In the genomic region with DNA sequence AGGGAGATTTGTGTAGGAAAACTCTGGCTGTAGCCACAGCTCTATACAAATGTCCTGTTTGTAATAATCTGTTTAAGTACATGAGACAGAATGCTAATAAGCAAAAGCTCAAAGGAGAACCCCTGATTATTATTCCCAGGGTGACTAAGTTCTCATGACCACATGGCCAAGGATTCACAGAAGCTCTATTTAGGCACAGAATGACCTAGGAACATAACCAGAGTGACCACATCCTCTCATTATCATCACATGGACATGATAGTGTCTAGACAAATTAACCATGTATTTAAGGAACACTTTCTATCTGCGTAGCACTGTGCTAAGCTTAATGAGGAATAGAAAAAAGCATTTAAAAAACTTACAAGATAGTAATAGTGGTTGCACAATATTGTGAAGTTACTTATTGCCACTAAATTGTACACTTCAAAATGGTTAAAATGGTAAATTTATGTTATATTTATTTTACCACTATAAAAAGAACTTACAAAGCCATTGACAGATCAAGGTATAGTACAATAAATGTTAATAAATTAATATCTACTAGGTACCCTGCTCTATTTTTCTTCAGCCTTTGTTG, we compare ENCODE assay signal across 27 cellular contexts. TPM values are rescaled to one million over a fixed set of nuclear protein-coding genes. Genes with fewer than 3 reads are reported as not detected.
DNase-seq lines count a peak whose midpoint lies in the region; FAIRE-seq and TF ChIP-seq lines count a peak whose summit lies in the region.
"Had no signal": no experiment of that assay in that cellular context is flagged by ENCODE, and none has a peak within 500 bp of the region (broad histone marks: within the 10 kb centered on the region; RNA-seq: fewer than 3 reads in every experiment).

No MANE protein-coding gene starts in this region.

- no peaks in the 10 kb centered on the region for H3K9me3 Mint-ChIP-seq in brain
- H3K9me3 Mint-ChIP-seq: activated T-cell treated with anti-CD3 and anti-CD28 coated beads, Interleukin-2, amount 50 U/mL, for 72 hours; memory B cell; T-cell had no signal

- H2BK120ac ChIP-seq in mesenchymal stem cell (ENCODE audit: low read depth, low read length): no peak overlapping the region

- H3K27ac Mint-ChIP-seq in brain: peak overlapping the region in 3 of 5 experiments; percentile 24 to 65 (median 56)
- H3K27ac Mint-ChIP-seq: B cell, memory B cell, progenitor cell of endocrine pancreas, T-cell had no signal

- no peak overlapping the region for H4K91ac ChIP-seq in mesenchymal stem cell (ENCODE audit: low read length)

- H4K8ac ChIP-seq in mesenchymal stem cell (ENCODE audit: low read length): no peak overlapping the region

- H3K36me3 Mint-ChIP-seq in brain: peaks cover 12% of the 10 kb centered on the region

- peaks cover 5% of the 10 kb centered on the region for H3K79me1 ChIP-seq in mesenchymal stem cell (replicated peaks; ENCODE audit: low read length, poor library complexity, severe bottlenecking)

- H2AK5ac ChIP-seq in mesenchymal stem cell (ENCODE audit: low read length, severe bottlenecking): no peak overlapping the region

- H3K4me3 Mint-ChIP-seq in brain: no peak overlapping the region
- H3K4me3 Mint-ChIP-seq: activated T-cell treated with anti-CD3 and anti-CD28 coated beads, Interleukin-2, amount 50 U/mL, for 72 hours; B cell; memory B cell; T-cell had no signal

- H3K4me1 ChIP-seq in mesenchymal stem cell (ENCODE audit: control insufficient read depth, insufficient read depth, low read depth, low read length) (peaks cover 3% of the 10 kb centered on the region), small intestine (ENCODE audit: control insufficient read depth in 2 of 2, insufficient read depth in 1 of 2, low read depth in 1 of 2, low read length in 1 of 2) (no peaks in the 10 kb centered on the region)

- no peak overlapping the region for H3K9ac ChIP-seq in mesenchymal stem cell (ENCODE audit: low read length)

- no peak for FAIRE-seq in small intestine (lab: Jason Lieb, UNC)
- FAIRE-seq: A549, endometrium, HepG2 had no signal

- no peak overlapping the region for H3K23ac ChIP-seq in mesenchymal stem cell (ENCODE audit: low read length in 2 of 2)

- H2BK12ac ChIP-seq in mesenchymal stem cell (ENCODE audit: low read length in 2 of 2): no peak overlapping the region

- no peak overlapping the region for H3K4ac ChIP-seq in mesenchymal stem cell (ENCODE audit: low read depth in 1 of 2, low read length in 2 of 2)

- H3K27me3 ChIP-seq in mesenchymal stem cell (ENCODE audit: control insufficient read depth in 1 of 2, insufficient read depth in 1 of 2, low read length in 2 of 2): no peaks in the 10 kb centered on the region
- H3K27me3 ChIP-seq in small intestine (ENCODE audit: control insufficient read depth in 2 of 2, insufficient read depth in 2 of 2, low read length in 2 of 2): no peaks in the 10 kb centered on the region

- no peak overlapping the region for H3K18ac ChIP-seq in mesenchymal stem cell (ENCODE audit: low read depth in 1 of 2, low read length in 2 of 2)

- no peak overlapping the region for H2BK15ac ChIP-seq in mesenchymal stem cell (ENCODE audit: low read depth, poor library complexity, severe bottlenecking)

- in situ Hi-C loops in KBM-7 (cut with MboI; ENCODE audit: low pct_unique_long_range_greater_than_20kb, low sequenced_read_pairs): no loop called here

- no peaks in the 10 kb centered on the region for H3K9me3 ChIP-seq in mesenchymal stem cell (ENCODE audit: control insufficient read depth, low read length)
- no peaks in the 10 kb centered on the region for H3K9me3 ChIP-seq in small intestine (ENCODE audit: control insufficient read depth, low read depth)
- H3K9me3 ChIP-seq: A549 had no signal

- no peak overlapping the region for H2AFZ ChIP-seq in mesenchymal stem cell (ENCODE audit: low read depth, low read length)

- DNase-seq in COLO829 (ENCODE audit: low spot score): peak; percentile 96
- DNase-seq in RKO (ENCODE audit: low spot score): peak; percentile 20
- peak; percentile 57 for DNase-seq in mesenchymal stem cell
- DNase-seq in T-helper 2 cell: no peak
- no peak for DNase-seq in KBM-7
- DNase-seq in small intestine: no peak
- DNase-seq in activated CD4-positive, alpha-beta T cell treated with anti-CD3 and anti-CD28 coated beads for 1 hour: no peak
- DNase-seq: activated CD4-positive, alpha-beta T cell treated with anti-CD3 and anti-CD28 coated beads for 4 hours; activated naive CD4-positive, alpha-beta T cell treated with anti-CD3 and anti-CD28 coated beads, Interleukin-2, amount 50 U/mL, for 16 hours; activated T-cell treated with anti-CD3 and anti-CD28 coated beads, Interleukin-2, amount 50 U/mL, for 72 hours; central memory CD4-positive, alpha-beta T cell; dermis blood vessel endothelial cell; glutamatergic neuron; NCI-H1417; NCI-H2081; NCI-H510A treated with DMSO at 0.1 percent for 48 hours; stimulated activated CD4-positive, alpha-beta T cell treated with anti-CD3 and anti-CD28 coated beads, Interleukin-1b, Interleukin-23, amount 100 ng/mL, for 48 hours; T-cell; trophoblast cell had no signal

- no peak overlapping the region for H2BK5ac ChIP-seq in mesenchymal stem cell (ENCODE audit: low read depth, low read length, poor library complexity, severe bottlenecking)

- H3K14ac ChIP-seq in mesenchymal stem cell (ENCODE audit: low read length in 2 of 2): no peak overlapping the region

- no peak for TF ChIP-seq CTCF in brain (conservative IDR thresholded peaks at IDR 0.05)

- peaks cover 3% of the 10 kb centered on the region for H3K27me3 Mint-ChIP-seq in brain
- H3K27me3 Mint-ChIP-seq: B cell, memory B cell, progenitor cell of endocrine pancreas, T-cell had no signal

- H3K27ac ChIP-seq in mesenchymal stem cell (ENCODE audit: low read length, poor library complexity, severe bottlenecking) (no peak overlapping the region), small intestine (ENCODE audit: low read depth in 1 of 2, low read length in 1 of 2) (no peak overlapping the region)
- H3K27ac ChIP-seq: A549, HL-60 had no signal

- H3K4me1 Mint-ChIP-seq in brain: peaks cover 22% of the 10 kb centered on the region
- H3K4me1 Mint-ChIP-seq: B cell, memory B cell had no signal

- no peak overlapping the region for H3K4me2 ChIP-seq in mesenchymal stem cell (ENCODE audit: low read length, poor library complexity, severe bottlenecking)
- H3K4me2 ChIP-seq: A549 had no signal

- no peak overlapping the region for H3K4me3 ChIP-seq in mesenchymal stem cell (ENCODE audit: insufficient read depth in 1 of 2, low read depth in 1 of 2, low read length in 2 of 2)
- H3K4me3 ChIP-seq in small intestine (ENCODE audit: low read depth in 1 of 2, low read length in 2 of 2): no peak overlapping the region
- H3K4me3 ChIP-seq: A549 had no signal

- no CpG with 5 or more reads among the region's 1 CpG for WGBS in mesenchymal stem cell
- WGBS in small intestine, 3 donors: 90 to 97% (median 90%) methylated on average over 1 of the region's 1 CpG

- H3K36me3 ChIP-seq in mesenchymal stem cell (ENCODE audit: control insufficient read depth in 1 of 2, insufficient read depth in 2 of 2, low read depth in 1 of 2, low read length in 2 of 2) (peaks cover 0 to 46% of the 10 kb centered on the region in 2 experiments), small intestine (ENCODE audit: control insufficient read depth in 2 of 2, insufficient read depth in 2 of 2, low read length in 2 of 2) (peaks cover 2 to 5% of the 10 kb centered on the region in 2 donors)

RNA-seq across cellular contexts. Expression of a gene that starts 56.3 kb away (rescaled TPM):
- polyA plus RNA-seq in brain (ENCODE audit: insufficient read depth, low read depth, low replicate concordance): 6.5 TPM
- 11.1 TPM for polyA plus RNA-seq in mesenchymal stem cell (2013, experiment 1 of 2)
- 10.8 TPM for polyA plus RNA-seq in mesenchymal stem cell (2013, experiment 2 of 2)
- 1 to 10 TPM; 7.2 to 9.2 (median 7.8) TPM for polyA plus RNA-seq in small intestine

Comparison
In these comparisons a context has a peak if more than half of its experiments do, and no peak if none do; other contexts are left out.
1. DNase-seq: peak in COLO829 (single experiment), RKO (single experiment) and mesenchymal stem cell (single experiment); none in T-helper 2 cell (0 of 5), KBM-7 (single experiment), small intestine (single experiment) and activated CD4-positive, alpha-beta T cell treated with anti-CD3 and anti-CD28 coated beads for 1 hour (single experiment).